ENCODE assay signal across 10 cellular contexts in the genomic region with DNA sequence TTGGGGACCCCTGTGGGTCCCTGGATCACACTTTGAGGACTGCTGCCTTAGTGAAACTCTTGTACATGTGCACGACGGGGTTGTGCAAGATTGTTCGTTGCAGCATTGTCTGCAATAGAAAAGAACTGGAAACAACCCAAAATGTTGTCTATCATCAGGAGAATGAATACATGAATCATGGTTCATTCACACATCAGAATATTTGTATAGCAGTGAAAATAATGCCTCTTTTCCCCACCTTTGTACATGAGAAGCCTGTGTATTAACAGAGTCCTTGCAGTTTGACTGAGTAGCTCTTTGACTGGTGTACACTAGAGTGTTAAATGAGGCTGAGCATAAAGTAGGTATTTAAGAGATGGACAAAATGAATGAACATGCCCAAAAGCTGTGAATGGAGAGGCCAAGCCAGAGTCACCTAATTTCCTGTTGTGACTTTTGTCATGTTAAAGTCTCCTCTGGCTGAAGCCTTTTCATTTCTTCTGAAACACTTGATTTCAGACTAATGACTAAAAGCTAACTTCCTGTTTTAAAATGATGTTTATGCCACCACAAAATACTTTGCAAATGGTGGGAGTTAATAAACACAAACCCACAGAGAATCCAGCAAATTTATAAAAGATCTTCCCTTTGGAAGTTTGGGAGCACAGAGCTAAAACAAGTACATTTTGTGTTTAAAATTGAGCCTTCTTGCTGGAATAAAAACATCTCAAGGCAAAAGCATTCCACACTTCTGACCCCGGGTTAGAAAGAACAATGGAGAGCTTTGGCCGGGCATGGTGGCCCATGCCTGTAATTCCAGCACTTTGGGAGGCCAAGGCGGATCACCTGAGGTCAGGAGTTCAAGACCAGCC. TPM values are rescaled to one million over a fixed set of nuclear protein-coding genes. Genes with fewer than 3 reads are reported as not detected.
A peak's percentile ranks its signal among the peaks of the same experiment; 100 is the strongest.
DNase-seq lines count a peak whose midpoint lies in the region; ATAC-seq and TF ChIP-seq lines count a peak whose summit lies in the region.
"Had no signal": no experiment of that assay in that cellular context is flagged by ENCODE, and none has a peak within 500 bp of the region (broad histone marks: within the 10 kb centered on the region; RNA-seq: fewer than 3 reads in every experiment).

No MANE protein-coding gene starts in this region.

- peaks cover 85% of the 10 kb centered on the region for H3K4me1 Mint-ChIP-seq in activated T-cell treated with anti-CD3 and anti-CD28 coated beads, Interleukin-2, amount 50 U/mL, for 24 hours (ENCODE audit: low read depth)
- peaks cover 9 to 14% of the 10 kb centered on the region in 2 donors for H3K4me1 Mint-ChIP-seq in immature natural killer cell

- H3K9me3 ChIP-seq in PC-3 (ENCODE audit: low read length) (no peaks in the 10 kb centered on the region), spleen (no peaks in the 10 kb centered on the region), testis (no peaks in the 10 kb centered on the region)

- BruUV-seq in PC-3 (replicated peaks; lab: Mats Ljungman, UMichigan), result no TSS peak

- no peak overlapping the region for H3K4me3 Mint-ChIP-seq in activated T-cell treated with anti-CD3 and anti-CD28 coated beads, Interleukin-2, amount 50 U/mL, for 24 hours
- no peak overlapping the region for H3K4me3 Mint-ChIP-seq in immature natural killer cell

- H4K20me1 ChIP-seq in PC-3 (ENCODE audit: low read length), result no peaks in the 10 kb centered on the region

- TF ChIP-seq POLR2A in spleen (IDR thresholded peaks at IDR 0.05) (no peak), testis (IDR thresholded peaks at IDR 0.05) (no peak)

- no peaks in the 10 kb centered on the region for H3F3A ChIP-seq in PC-3 (ENCODE audit: low read length, unreplicated experiment)

- CTCF ChIA-PET in PC-3 (lab: Charles Lee), result interaction anchor here (0.9 kb wide), 1 partner anchor 17 kb away, joined by 3 read pairs; no protein-coding TSS in a partner anchor

- H3K9ac ChIP-seq in PC-3 (ENCODE audit: low read length), result no peak overlapping the region

- H3K27ac ChIP-seq in PC-3 (ENCODE audit: low read length) (no peak overlapping the region), spleen (peak overlapping the region; percentile 5 to 100 (median 65)), testis (no peak overlapping the region)

- no peak for DNase-seq in activated T-cell treated with anti-CD3 and anti-CD28 coated beads, Interleukin-2, amount 50 U/mL, for 24 hours
- no peak for DNase-seq in activated T-cell treated with anti-CD3 and anti-CD28 coated beads, Interleukin-2, amount 50 U/mL, for 1 hour
- no peak for DNase-seq in PC-3
- peak; percentile 47 for DNase-seq in dermis blood vessel endothelial cell
- no peak for DNase-seq in spleen
- no peak for DNase-seq in testis
- DNase-seq in iPS-NIHi11 (ENCODE audit: low spot score), result no peak
- no peak for DNase-seq in immature natural killer cell
- DNase-seq: H7; NK-92 treated with Interleukin-12 subunit alpha and Interleukin-12 subunit beta, amount 100 ng/mL, for 24 hours had no signal

- H3K27ac Mint-ChIP-seq in activated T-cell treated with anti-CD3 and anti-CD28 coated beads, Interleukin-2, amount 50 U/mL, for 24 hours, result peak overlapping the region; percentile 80
- H3K27ac Mint-ChIP-seq in immature natural killer cell, result no peak overlapping the region

- H3K36me3 ChIP-seq in PC-3 (ENCODE audit: low read depth, low read length) (no peaks in the 10 kb centered on the region), spleen (no peaks in the 10 kb centered on the region), testis (ENCODE audit: low read depth, missing control alignments) (no peaks in the 10 kb centered on the region)

- H2AFZ ChIP-seq in PC-3 (ENCODE audit: low read length), result no peak overlapping the region; the same call in 1 of the 2 replicates

- H3K9me3 Mint-ChIP-seq in activated T-cell treated with anti-CD3 and anti-CD28 coated beads, Interleukin-2, amount 50 U/mL, for 24 hours, result no peaks in the 10 kb centered on the region
- no peaks in the 10 kb centered on the region for H3K9me3 Mint-ChIP-seq in immature natural killer cell

- POLR2A ChIA-PET in PC-3 (lab: Charles Lee; ENCODE audit: unreplicated experiment), result no interaction called here

- H3K4me1 ChIP-seq in PC-3 (ENCODE audit: insufficient read depth, low read length) (peaks cover 19% of the 10 kb centered on the region), spleen (peaks cover 33 to 100% (median 82%) of the 10 kb centered on the region in 6 donors), testis (no peaks in the 10 kb centered on the region)

- H3K4me2 ChIP-seq in PC-3 (ENCODE audit: low read length), result no peak overlapping the region

- H3K9me2 ChIP-seq in PC-3 (replicated peaks; ENCODE audit: low read length), result no peaks in the 10 kb centered on the region

- ATAC-seq in PC-3, result peak; percentile 35

- 53 to 66% (median 59%) methylated on average over 5 to 6 of the region's 6 CpGs for WGBS in spleen, 5 donors
- WGBS in testis, 2 donors, result 70 to 83% methylated on average over 6 of the region's 6 CpGs

- H3K4me3 ChIP-seq in PC-3 (ENCODE audit: low read length) (no peak overlapping the region), spleen (no peak overlapping the region), testis (no peak overlapping the region)

- H3K27me3 Mint-ChIP-seq in activated T-cell treated with anti-CD3 and anti-CD28 coated beads, Interleukin-2, amount 50 U/mL, for 24 hours, result no peaks in the 10 kb centered on the region
- H3K27me3 Mint-ChIP-seq in immature natural killer cell (ENCODE audit: low read depth in 3 of 3), result peaks cover 0 to 5% (median 0%) of the 10 kb centered on the region in 3 donors

- intact Hi-C loops in PC-3 (cut with micrococcal nuclease) (no loop called here), spleen (cut with DNase I; ENCODE audit: low total_unique reads) (no loop called here), testis (cut with DNase I; ENCODE audit: low total_unique reads) (no loop called here)

- TF ChIP-seq CTCF in PC-3 (conservative IDR thresholded peaks at IDR 0.05; ENCODE audit: low read depth, low read length) (no peak), spleen (IDR thresholded peaks at IDR 0.05 in 8 of 11, conservative IDR thresholded peaks at IDR 0.05 in 3 of 11) (no peak), testis (IDR thresholded peaks at IDR 0.05) (no peak)

- no peaks in the 10 kb centered on the region for H3K36me3 Mint-ChIP-seq in activated T-cell treated with anti-CD3 and anti-CD28 coated beads, Interleukin-2, amount 50 U/mL, for 24 hours (ENCODE audit: low read depth)
- H3K36me3 Mint-ChIP-seq in immature natural killer cell, result peaks cover 0 to 3% (median 0%) of the 10 kb centered on the region in 3 donors

- H3K27me3 ChIP-seq in PC-3 (ENCODE audit: low read length), result no peaks in the 10 kb centered on the region
- no peaks in the 10 kb centered on the region for H3K27me3 ChIP-seq in spleen (replicated peaks in 1 of 7)
- H3K27me3 ChIP-seq in testis, result no peaks in the 10 kb centered on the region

- no peaks in the 10 kb centered on the region for H3K79me2 ChIP-seq in PC-3 (ENCODE audit: low read length)

RNA-seq across cellular contexts. Expression of a gene that starts 20.6 kb away (rescaled TPM):
- 26.9 and 27.3 TPM in 2 replicates for total RNA-seq in PC-3 (2014; rRNA removed)
- total RNA-seq in dermis blood vessel endothelial cell, result 39.7 and 47.6 TPM in 2 replicates
- 100 to 1,000 TPM in 4 of 7 donors, 10 to 100 TPM in 3; 82.0 to 136 (median 112) TPM for total RNA-seq in spleen
- polyA plus RNA-seq in spleen, result 10 to 100 TPM; 29.5 to 48.4 (median 38.4) TPM
- total RNA-seq in testis, result 10 to 100 TPM; 38.5 to 43.1 TPM
- polyA plus RNA-seq in testis (ENCODE audit: insufficient read depth, low read depth, low replicate concordance), result 23.2 TPM
- polyA plus RNA-seq in immature natural killer cell, result 10 to 100 TPM; 24.7 to 39.1 (median 32.9) TPM

Comparison
In these comparisons a context has a peak if more than half of its experiments do, and no peak if none do; other contexts are left out.
1. H3K27ac ChIP-seq: peak in spleen (8 of 8); none in PC-3 (single experiment) and testis (0 of 2).